Comparison of ENCODE assay signal across 2 cellular contexts in genomic region chr15:63480441-63480821, GRCh38.
TF ChIP-seq lines count a peak whose summit lies in the region.

No MANE protein-coding gene starts in this region.

TF ChIP-seq in HEK293, 187 proteins besides CTCF, POLR2A, EP300 and RAD21 (continued from another document):
- no peak for TF ChIP-seq ZNF274 (IDR thresholded peaks at IDR 0.05; ENCODE audit: low read length)
- no peak for TF ChIP-seq ZNF274 (tag by site-specific recombination; IDR thresholded peaks at IDR 0.05; ENCODE audit: borderline replicate concordance)
- TF ChIP-seq, protein P1, sequence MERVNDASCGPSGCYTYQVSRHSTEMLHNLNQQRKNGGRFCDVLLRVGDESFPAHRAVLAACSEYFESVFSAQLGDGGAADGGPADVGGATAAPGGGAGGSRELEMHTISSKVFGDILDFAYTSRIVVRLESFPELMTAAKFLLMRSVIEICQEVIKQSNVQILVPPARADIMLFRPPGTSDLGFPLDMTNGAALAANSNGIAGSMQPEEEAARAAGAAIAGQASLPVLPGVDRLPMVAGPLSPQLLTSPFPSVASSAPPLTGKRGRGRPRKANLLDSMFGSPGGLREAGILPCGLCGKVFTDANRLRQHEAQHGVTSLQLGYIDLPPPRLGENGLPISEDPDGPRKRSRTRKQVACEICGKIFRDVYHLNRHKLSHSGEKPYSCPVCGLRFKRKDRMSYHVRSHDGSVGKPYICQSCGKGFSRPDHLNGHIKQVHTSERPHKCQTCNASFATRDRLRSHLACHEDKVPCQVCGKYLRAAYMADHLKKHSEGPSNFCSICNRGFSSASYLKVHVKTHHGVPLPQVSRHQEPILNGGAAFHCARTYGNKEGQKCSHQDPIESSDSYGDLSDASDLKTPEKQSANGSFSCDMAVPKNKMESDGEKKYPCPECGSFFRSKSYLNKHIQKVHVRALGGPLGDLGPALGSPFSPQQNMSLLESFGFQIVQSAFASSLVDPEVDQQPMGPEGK (tag by site-specific recombination; IDR thresholded peaks at IDR 0.05) = no peak
- no peak for TF ChIP-seq ZNF16 (tag by site-specific recombination; IDR thresholded peaks at IDR 0.05; ENCODE audit: low read depth)

TF ChIP-seq in GM12878, 131 proteins besides CTCF, POLR2A, EP300 and RAD21 (continued from another document):
- TF ChIP-seq ZNF687 (IDR thresholded peaks at IDR 0.05) (peak; percentile 57; the same call in 1 of the 2 replicates), WRNIP1 (IDR thresholded peaks at IDR 0.05; ENCODE audit: borderline replicate concordance, low read depth, low read length) (0 out of 2 replicates have a peak, but pooled peaks have one; percentile 60), CHD4 (IDR thresholded peaks at IDR 0.05) (no peak), SMARCA5 (IDR thresholded peaks at IDR 0.05) (0 out of 2 replicates have a peak, but pooled peaks have one; percentile 0)
